21 cellular contexts compared by ENCODE assay signal in genomic region chr2:196128749-196129148, GRCh38.
"Had no signal": no experiment of that assay in that cellular context is flagged by ENCODE, and none has a peak within 500 bp of the region (broad histone marks: within the 10 kb centered on the region; RNA-seq: fewer than 3 reads in every experiment).

No MANE protein-coding gene starts in this region.

- H3K9me2 ChIP-seq: SK-N-SH had no signal

- DNase-seq: IMR-90; Karpas-422; KG1; MM.1S; NCI-H1092 treated with DMSO at 0.1 percent for 48 hours; NCI-H1436 treated with DMSO at 0.1 percent for 48 hours; NCI-H1694; NCI-H187 treated with DMSO at 0.1 percent for 48 hours; NCI-H2029 treated with DMSO at 0.1 percent for 48 hours; NCI-H2171 treated with DMSO at 0.1 percent for 48 hours; NCI-H345; NCI-H446 treated with DMSO at 0.1 percent for 48 hours; NCI-H510A treated with DMSO at 0.1 percent for 48 hours; NCI-H526; NK-92 treated with Interleukin-12 subunit alpha and Interleukin-12 subunit beta, amount 100 ng/mL, for 24 hours; PC-3; SHP77; SK-N-SH; SW 1271 had no signal

- ATAC-seq: HepG2, Panc1, PC-3 had no signal

- H3K4me2 ChIP-seq: SK-N-SH had no signal

- H3K9ac ChIP-seq: SK-N-SH had no signal
